Comparison of ENCODE assay signal across 1 cellular context in the genomic region with DNA sequence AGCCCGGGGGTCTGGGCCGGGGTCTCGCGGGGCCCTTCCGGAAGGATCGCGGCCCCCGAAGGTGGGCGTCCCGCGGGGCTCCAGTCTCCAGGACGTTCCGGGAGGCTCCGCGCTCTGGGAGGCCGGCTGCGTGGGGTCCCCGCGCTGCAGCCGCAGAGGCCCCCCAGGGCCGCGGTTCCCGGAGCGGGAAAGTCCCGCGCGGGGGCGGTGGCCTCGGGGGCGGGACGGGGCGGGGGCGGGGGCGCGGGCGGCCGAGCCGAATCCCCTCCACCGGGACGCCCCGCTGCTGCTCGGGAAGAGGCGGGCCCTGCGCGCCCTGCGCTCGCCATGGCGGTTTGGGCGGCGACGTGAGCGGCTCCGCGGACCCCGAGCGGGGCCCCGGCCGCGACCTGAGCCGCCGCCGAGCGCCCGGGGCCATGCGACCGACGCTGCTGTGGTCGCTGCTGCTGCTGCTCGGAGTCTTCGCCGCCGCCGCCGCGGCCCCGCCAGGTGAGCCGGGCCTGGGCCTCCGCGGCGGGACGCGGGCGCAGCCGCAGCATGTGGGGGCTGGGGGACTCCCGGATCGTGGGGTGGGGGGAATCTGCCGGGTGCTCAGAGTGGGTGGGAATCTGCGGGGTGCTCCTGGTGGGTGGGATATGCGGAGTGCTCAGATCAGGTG.
TF ChIP-seq lines count a peak whose summit lies in the region.

TSS of gene IFNGR2 (plus strand) at position 286 of the 658 bp plus-strand sequence. CDS start at position 417, 131 bp downstream.

TF ChIP-seq in IMR-90, 13 proteins besides CTCF, POLR2A, EP300 and RAD21 (continued from another document):
- TF ChIP-seq, protein P1, sequence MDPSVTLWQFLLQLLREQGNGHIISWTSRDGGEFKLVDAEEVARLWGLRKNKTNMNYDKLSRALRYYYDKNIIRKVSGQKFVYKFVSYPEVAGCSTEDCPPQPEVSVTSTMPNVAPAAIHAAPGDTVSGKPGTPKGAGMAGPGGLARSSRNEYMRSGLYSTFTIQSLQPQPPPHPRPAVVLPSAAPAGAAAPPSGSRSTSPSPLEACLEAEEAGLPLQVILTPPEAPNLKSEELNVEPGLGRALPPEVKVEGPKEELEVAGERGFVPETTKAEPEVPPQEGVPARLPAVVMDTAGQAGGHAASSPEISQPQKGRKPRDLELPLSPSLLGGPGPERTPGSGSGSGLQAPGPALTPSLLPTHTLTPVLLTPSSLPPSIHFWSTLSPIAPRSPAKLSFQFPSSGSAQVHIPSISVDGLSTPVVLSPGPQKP (IDR thresholded peaks at IDR 0.05; ENCODE audit: borderline replicate concordance, low read depth, low read length) = no peak
- no peak for TF ChIP-seq FOS (IDR thresholded peaks at IDR 0.05; ENCODE audit: low read depth, low read length)
